In genomic region chr21:40929833-40930232, GRCh38 we compare ENCODE assay signal across 7 cellular contexts.
"Had no signal": no experiment of that assay in that cellular context is flagged by ENCODE, and none has a peak within 500 bp of the region (broad histone marks: within the 10 kb centered on the region; RNA-seq: fewer than 3 reads in every experiment).

No MANE protein-coding gene starts in this region.

- DNase-seq: IMR-90, KBM-7, KG1 had no signal

- ATAC-seq: HepG2 had no signal

- H3K4me2 ChIP-seq: KMS-11 had no signal

- H3K9ac ChIP-seq: KMS-11 had no signal

- FAIRE-seq: HepG2, HTR-8/SVneo had no signal

- H3K27ac ChIP-seq: HL-60, KMS-11 had no signal
